Comparison of ENCODE assay signal across 35 cellular contexts in genomic region chr10:29974773-29975172, GRCh38.
"Had no signal": no experiment of that assay in that cellular context is flagged by ENCODE, and none has a peak within 500 bp of the region (broad histone marks: within the 10 kb centered on the region; RNA-seq: fewer than 3 reads in every experiment).

No MANE protein-coding gene starts in this region.

- H3K9me3 ChIP-seq: MG63 had no signal

- DNase-seq: Karpas-422, Kasumi-1, MG63, MM.1S, MV-4-11, NCI-H1048, NCI-H1092, NCI-H1092 treated with DMSO at 0.1 percent for 48 hours, NCI-H1105, NCI-H1105 treated with DMSO at 0.1 percent for 48 hours, NCI-H1417, NCI-H1417 treated with DMSO at 0.1 percent for 48 hours, NCI-H1436, NCI-H1436 treated with DMSO at 0.1 percent for 48 hours, NCI-H146, NCI-H1694, NCI-H1694 treated with DMSO at 0.1 percent for 48 hours, NCI-H187, NCI-H187 treated with DMSO at 0.1 percent for 48 hours, NCI-H1930, NCI-H2029, NCI-H2029 treated with DMSO at 0.1 percent for 48 hours, NCI-H2081, NCI-H2081 treated with DMSO at 0.1 percent for 48 hours, NCI-H2107, NCI-H2171, NCI-H2171 treated with DMSO at 0.1 percent for 48 hours, NCI-H2227 treated with DMSO at 0.1 percent for 48 hours, NCI-H226, NCI-H345, NCI-H446, NCI-H446 treated with DMSO at 0.1 percent for 48 hours, NCI-H510A, NCI-H510A treated with DMSO at 0.1 percent for 48 hours, NCI-H524 had no signal

- H3K4me3 ChIP-seq: MG63 had no signal

- H3K36me3 ChIP-seq: MG63 had no signal
